In genomic region chr15:68276668-68277067, GRCh38 we compare ENCODE assay signal across 8 cellular contexts. TPM values are rescaled to one million over a fixed set of nuclear protein-coding genes. Genes with fewer than 3 reads are reported as not detected.
DNase-seq lines count a peak whose midpoint lies in the region; ATAC-seq and TF ChIP-seq lines count a peak whose summit lies in the region.

No MANE protein-coding gene starts in this region.

- no peak for TF ChIP-seq CTCF in Calu3 (IDR thresholded peaks at IDR 0.05; ENCODE audit: unreplicated experiment)
- no peak for TF ChIP-seq CTCF in Peyer's patch (IDR thresholded peaks at IDR 0.05)
- no peak for TF ChIP-seq CTCF in epithelial cell of proximal tubule (conservative IDR thresholded peaks at IDR 0.05; ENCODE audit: low read depth, low read length)
- no peak for TF ChIP-seq CTCF in parathyroid adenoma (IDR thresholded peaks at IDR 0.05)

- H2AFZ ChIP-seq in parathyroid adenoma, result peak overlapping the region; percentile 99

- no peak overlapping the region for H3K9ac ChIP-seq in parathyroid adenoma

- no peaks in the 10 kb centered on the region for H3K9me3 Mint-ChIP-seq in Calu3 (ENCODE audit: low read depth, unreplicated experiment)

- H3K79me2 ChIP-seq in parathyroid adenoma, result peaks cover 16% of the 10 kb centered on the region

- H3K9me3 ChIP-seq in Peyer's patch (no peaks in the 10 kb centered on the region), parathyroid adenoma (ENCODE audit: control insufficient read depth, low read length) (no peaks in the 10 kb centered on the region)

- peaks cover 48% of the 10 kb centered on the region for H3K36me3 Mint-ChIP-seq in Calu3 (ENCODE audit: insufficient read depth, unreplicated experiment)

- H3K27me3 Mint-ChIP-seq in Calu3 (ENCODE audit: unreplicated experiment), result no peaks in the 10 kb centered on the region

- no TSS peak for BruUV-seq in Calu3 (replicated peaks; lab: Mats Ljungman, UMichigan)

- H3K4me2 ChIP-seq in parathyroid adenoma (ENCODE audit: low read length), result peak overlapping the region; percentile 93

- H3K4me3 Mint-ChIP-seq in Calu3 (ENCODE audit: low read depth, unreplicated experiment), result peak overlapping the region; percentile 98

- peak overlapping the region; percentile 93 to 97 (median 95) for H3K27ac ChIP-seq in Peyer's patch
- peak overlapping the region; percentile 100 for H3K27ac ChIP-seq in parathyroid adenoma

- CTCF ChIA-PET in Calu3 (lab: Charles Lee), result interaction anchor here (1.8 kb wide), 1 partner anchor 24 kb away, joined by 15 read pairs; no protein-coding TSS in a partner anchor

- H3K4me3 ChIP-seq in Peyer's patch (peak overlapping the region; percentile 68 to 87 (median 82)), epithelial cell of proximal tubule (ENCODE audit: low read depth, low read length) (peak overlapping the region; percentile 79), parathyroid adenoma (ENCODE audit: low read depth, low read length) (peak overlapping the region; percentile 88)

- peaks cover 0 to 37% (median 17%) of the 10 kb centered on the region in 4 donors for H3K4me1 ChIP-seq in Peyer's patch
- H3K4me1 ChIP-seq in parathyroid adenoma, result peaks cover 6% of the 10 kb centered on the region

- peak overlapping the region; percentile 96 for H3K27ac Mint-ChIP-seq in Calu3 (ENCODE audit: unreplicated experiment)

- ATAC-seq in HG02588 (IDR thresholded peaks at IDR 0.05; ENCODE audit: unreplicated experiment) (no peak), GM18519 (IDR thresholded peaks at IDR 0.05; ENCODE audit: low FRiP score, unreplicated experiment) (no peak)

- H3K27me3 ChIP-seq in Peyer's patch, result no peaks in the 10 kb centered on the region
- H3K27me3 ChIP-seq in parathyroid adenoma (ENCODE audit: control insufficient read depth, insufficient read depth, low read length), result no peaks in the 10 kb centered on the region

- H3K4me1 Mint-ChIP-seq in Calu3 (ENCODE audit: low read depth, unreplicated experiment), result peaks cover 75% of the 10 kb centered on the region

- TF ChIP-seq POLR2A in Peyer's patch (IDR thresholded peaks at IDR 0.05), result no peak

- intact Hi-C loops in Calu3 (cut with micrococcal nuclease; ENCODE audit: unreplicated experiment), result no loop called here

- DNase-seq in Calu3 (no peak), Peyer's patch (no peak), epithelial cell of proximal tubule (ENCODE audit: low read depth) (no peak), NCI-H748 (lab: John Stamatoyannopoulos, UW; ENCODE audit: unreplicated experiment) (no peak), globus pallidus (ENCODE audit: low spot score) (no peak)

- H3K36me3 ChIP-seq in Peyer's patch, result no peaks in the 10 kb centered on the region
- H3K36me3 ChIP-seq in parathyroid adenoma (ENCODE audit: control insufficient read depth, insufficient read depth, low read length), result no peaks in the 10 kb centered on the region

RNA-seq across cellular contexts. Expression of gene FEM1B, which starts 0.9 kb away (rescaled TPM):
- total RNA-seq in Calu3 (2022), result 41.4 and 53.3 TPM in 2 replicates
- total RNA-seq in Peyer's patch, result 10 to 100 TPM; 28.1 to 48.2 (median 43.0) TPM
- total RNA-seq in epithelial cell of proximal tubule, result 19.9 and 20.2 TPM in 2 replicates

RNA-seq across cellular contexts. Expression of gene CLN6, which starts 47.1 kb away (rescaled TPM):
- total RNA-seq in Calu3 (2022), result 81.6 and 85.7 TPM in 2 replicates
- total RNA-seq in Peyer's patch, result 10 to 100 TPM; 19.0 to 38.0 (median 23.0) TPM
- total RNA-seq in epithelial cell of proximal tubule, result 14.9 and 55.0 TPM in 2 replicates
